Comparison of ENCODE assay signal across 1 cellular context in the genomic region with DNA sequence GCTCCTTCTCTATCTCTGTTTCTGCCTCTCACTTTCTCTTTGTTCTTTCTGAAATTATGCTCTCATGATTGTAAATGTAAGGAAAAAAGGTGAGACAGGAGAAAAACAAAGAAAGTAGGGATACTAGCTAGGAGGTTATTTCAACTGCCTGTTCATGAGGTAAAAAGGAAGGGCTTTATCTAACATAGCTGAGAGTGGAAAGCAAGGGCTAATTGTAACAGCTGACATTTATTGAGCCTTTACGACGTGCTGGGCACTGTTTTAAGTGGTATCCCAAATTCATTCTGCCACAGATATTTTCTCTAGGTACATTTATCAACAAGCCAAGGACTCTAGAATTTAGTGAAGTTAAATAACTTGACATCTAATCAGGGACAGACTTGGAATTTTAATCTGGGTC.
TF ChIP-seq lines count a peak whose summit lies in the region.

No MANE protein-coding gene starts in this region.

TF ChIP-seq in GM23338, 12 proteins besides CTCF, POLR2A, EP300 and RAD21 (continued from another document):
- TF ChIP-seq, protein P1, sequence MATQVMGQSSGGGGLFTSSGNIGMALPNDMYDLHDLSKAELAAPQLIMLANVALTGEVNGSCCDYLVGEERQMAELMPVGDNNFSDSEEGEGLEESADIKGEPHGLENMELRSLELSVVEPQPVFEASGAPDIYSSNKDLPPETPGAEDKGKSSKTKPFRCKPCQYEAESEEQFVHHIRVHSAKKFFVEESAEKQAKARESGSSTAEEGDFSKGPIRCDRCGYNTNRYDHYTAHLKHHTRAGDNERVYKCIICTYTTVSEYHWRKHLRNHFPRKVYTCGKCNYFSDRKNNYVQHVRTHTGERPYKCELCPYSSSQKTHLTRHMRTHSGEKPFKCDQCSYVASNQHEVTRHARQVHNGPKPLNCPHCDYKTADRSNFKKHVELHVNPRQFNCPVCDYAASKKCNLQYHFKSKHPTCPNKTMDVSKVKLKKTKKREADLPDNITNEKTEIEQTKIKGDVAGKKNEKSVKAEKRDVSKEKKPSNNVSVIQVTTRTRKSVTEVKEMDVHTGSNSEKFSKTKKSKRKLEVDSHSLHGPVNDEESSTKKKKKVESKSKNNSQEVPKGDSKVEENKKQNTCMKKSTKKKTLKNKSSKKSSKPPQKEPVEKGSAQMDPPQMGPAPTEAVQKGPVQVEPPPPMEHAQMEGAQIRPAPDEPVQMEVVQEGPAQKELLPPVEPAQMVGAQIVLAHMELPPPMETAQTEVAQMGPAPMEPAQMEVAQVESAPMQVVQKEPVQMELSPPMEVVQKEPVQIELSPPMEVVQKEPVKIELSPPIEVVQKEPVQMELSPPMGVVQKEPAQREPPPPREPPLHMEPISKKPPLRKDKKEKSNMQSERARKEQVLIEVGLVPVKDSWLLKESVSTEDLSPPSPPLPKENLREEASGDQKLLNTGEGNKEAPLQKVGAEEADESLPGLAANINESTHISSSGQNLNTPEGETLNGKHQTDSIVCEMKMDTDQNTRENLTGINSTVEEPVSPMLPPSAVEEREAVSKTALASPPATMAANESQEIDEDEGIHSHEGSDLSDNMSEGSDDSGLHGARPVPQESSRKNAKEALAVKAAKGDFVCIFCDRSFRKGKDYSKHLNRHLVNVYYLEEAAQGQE (IDR thresholded peaks at IDR 0.05; ENCODE audit: unreplicated experiment): no peak
- TF ChIP-seq EZH2 (IDR thresholded peaks at IDR 0.05; ENCODE audit: low read depth, unreplicated experiment): no peak
- TF ChIP-seq, protein P2, sequence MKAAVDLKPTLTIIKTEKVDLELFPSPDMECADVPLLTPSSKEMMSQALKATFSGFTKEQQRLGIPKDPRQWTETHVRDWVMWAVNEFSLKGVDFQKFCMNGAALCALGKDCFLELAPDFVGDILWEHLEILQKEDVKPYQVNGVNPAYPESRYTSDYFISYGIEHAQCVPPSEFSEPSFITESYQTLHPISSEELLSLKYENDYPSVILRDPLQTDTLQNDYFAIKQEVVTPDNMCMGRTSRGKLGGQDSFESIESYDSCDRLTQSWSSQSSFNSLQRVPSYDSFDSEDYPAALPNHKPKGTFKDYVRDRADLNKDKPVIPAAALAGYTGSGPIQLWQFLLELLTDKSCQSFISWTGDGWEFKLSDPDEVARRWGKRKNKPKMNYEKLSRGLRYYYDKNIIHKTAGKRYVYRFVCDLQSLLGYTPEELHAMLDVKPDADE (IDR thresholded peaks at IDR 0.05): no peak
- TF ChIP-seq ZNF331 (CRISPR knock-in tag; IDR thresholded peaks at IDR 0.05; ENCODE audit: low read depth): no peak
- TF ChIP-seq NANOG (IDR thresholded peaks at IDR 0.05; ENCODE audit: borderline replicate concordance): no peak
- TF ChIP-seq CREB1 (CRISPR knock-in tag; IDR thresholded peaks at IDR 0.05; ENCODE audit: low read depth): no peak
- no peak for TF ChIP-seq POLR2AphosphoS5 (IDR thresholded peaks at IDR 0.05; ENCODE audit: low read depth)
